In the genomic region with DNA sequence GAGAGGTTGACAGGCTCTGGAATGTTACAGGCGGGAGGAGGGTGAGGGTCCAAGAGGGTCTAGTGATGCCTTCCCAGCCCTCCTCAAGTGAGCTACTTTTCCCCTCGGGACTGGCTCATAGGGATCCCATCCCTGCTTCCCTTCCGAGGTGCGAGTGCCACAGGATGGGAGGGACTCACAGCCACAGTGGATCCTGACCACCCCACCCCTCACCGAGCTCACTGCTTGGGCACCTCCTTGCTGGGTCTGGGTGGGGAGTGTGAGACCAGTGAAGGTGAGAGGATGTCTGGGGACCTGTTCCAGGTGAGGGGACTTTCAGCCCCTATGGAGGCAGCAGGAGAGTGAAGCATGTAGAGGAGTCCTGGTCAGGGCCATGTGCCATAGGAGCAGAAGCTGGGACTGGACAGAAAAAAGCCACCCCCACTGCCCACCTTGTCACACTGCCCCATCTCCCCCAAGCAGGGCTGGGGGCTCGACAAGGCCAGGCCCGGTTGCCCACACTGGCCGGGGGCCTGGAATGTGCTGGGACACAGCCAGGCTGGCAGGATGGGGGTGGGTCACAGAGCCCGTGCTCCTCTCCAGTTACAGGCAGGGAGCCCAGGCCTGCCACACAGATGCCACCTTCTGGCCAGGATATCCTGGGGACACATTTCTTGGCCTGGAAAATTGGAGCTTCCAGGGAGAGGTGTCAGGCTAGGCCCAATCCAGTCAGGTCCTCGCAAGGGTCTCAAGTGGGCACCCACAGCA, we compare ENCODE assay signal across 8 cellular contexts. TPM values are rescaled to one million over a fixed set of nuclear protein-coding genes. Genes with fewer than 3 reads are reported as not detected.
DNase-seq lines count a peak whose midpoint lies in the region; ATAC-seq, FAIRE-seq and TF ChIP-seq lines count a peak whose summit lies in the region.

No MANE protein-coding gene starts in this region.

- H3K4me1 ChIP-seq in fibroblast of lung (ENCODE audit: control insufficient read depth, extremely low read depth, insufficient read depth, low read length): peaks cover 34% of the 10 kb centered on the region

- no peak for FAIRE-seq in GM12892 (lab: Jason Lieb, UNC)

- H3K27me3 Mint-ChIP-seq in T-helper 17 cell (no peaks in the 10 kb centered on the region), neural crest cell (ENCODE audit: low read depth) (peaks cover 15% of the 10 kb centered on the region)

- peak overlapping the region; percentile 26 to 90 (median 62) for H3K4me3 ChIP-seq in fibroblast of lung (replicated peaks in 1 of 4; ENCODE audit: control extremely low read depth in 1 of 4, insufficient read depth in 1 of 4, low read depth in 3 of 4, low read length in 4 of 4)

- no peak for TF ChIP-seq POLR2A in GM12892 (IDR thresholded peaks at IDR 0.05; ENCODE audit: low read depth, low read length)

- peak overlapping the region; percentile 95 for H3K27ac ChIP-seq in fibroblast of lung (ENCODE audit: insufficient read depth, low read length)

- H3K9me3 Mint-ChIP-seq in neural crest cell: no peaks in the 10 kb centered on the region

- H2AFZ ChIP-seq in fibroblast of lung (ENCODE audit: low read length): no peak overlapping the region

- H3K9ac ChIP-seq in fibroblast of lung (ENCODE audit: insufficient read depth, low read length): peak overlapping the region; percentile 87

- H3K27me3 ChIP-seq in fibroblast of lung (ENCODE audit: control insufficient read depth, insufficient read depth, low read length): no peaks in the 10 kb centered on the region

- H4K20me1 ChIP-seq in fibroblast of lung (ENCODE audit: control insufficient read depth, extremely low read depth, insufficient read depth, low read length): no peaks in the 10 kb centered on the region

- peak overlapping the region; percentile 97 for H3K4me2 ChIP-seq in fibroblast of lung (ENCODE audit: extremely low read depth, insufficient read depth, low read length)

- peak; percentile 46 for DNase-seq in A172 (ENCODE audit: low spot score)
- peak; percentile 2 for DNase-seq in GM12892 (ENCODE audit: insufficient read length)
- no peak for DNase-seq in T-helper 17 cell
- no peak for DNase-seq in fibroblast of lung (ENCODE audit: low read depth in 2 of 2)
- no peak for DNase-seq in neural crest cell (ENCODE audit: low read depth, low spot score)
- DNase-seq in MV-4-11 (lab: John Stamatoyannopoulos, UW): no peak

- H3K36me3 Mint-ChIP-seq in T-helper 17 cell (ENCODE audit: low read depth): no peaks in the 10 kb centered on the region
- H3K36me3 Mint-ChIP-seq in neural crest cell (ENCODE audit: low read depth): peaks cover 4% of the 10 kb centered on the region

- TF ChIP-seq CTCF in fibroblast of lung (conservative IDR thresholded peaks at IDR 0.05 in 1 of 2, IDR thresholded peaks at IDR 0.05 in 1 of 2; ENCODE audit: low read depth in 1 of 2, low read length in 2 of 2) (no peak), neural crest cell (conservative IDR thresholded peaks at IDR 0.05) (no peak)

- H3K4me3 Mint-ChIP-seq in T-helper 17 cell (peak overlapping the region; percentile 75), neural crest cell (peak overlapping the region; percentile 83)

- H3K79me2 ChIP-seq in fibroblast of lung (ENCODE audit: control insufficient read depth, insufficient read depth, low read length): peaks cover 27% of the 10 kb centered on the region

- ATAC-seq in T-helper 17 cell (no peak), GM19463 (IDR thresholded peaks at IDR 0.05; ENCODE audit: unreplicated experiment) (no peak), GM21576 (IDR thresholded peaks at IDR 0.05; ENCODE audit: unreplicated experiment) (no peak)

- H3K9me3 ChIP-seq in T-helper 17 cell (ENCODE audit: control insufficient read depth, low read length, poor library complexity, severe bottlenecking) (no peaks in the 10 kb centered on the region), fibroblast of lung (ENCODE audit: control insufficient read depth, insufficient read depth, low read depth, low read length) (no peaks in the 10 kb centered on the region)

- H3K4me1 Mint-ChIP-seq in T-helper 17 cell (peaks cover 29% of the 10 kb centered on the region), neural crest cell (peaks cover 73% of the 10 kb centered on the region)

- H3K27ac Mint-ChIP-seq in T-helper 17 cell (peak overlapping the region; percentile 68), neural crest cell (ENCODE audit: unreplicated experiment) (no peak overlapping the region)

- H3K36me3 ChIP-seq in fibroblast of lung (ENCODE audit: control insufficient read depth, insufficient read depth, low read length): peaks cover 7% of the 10 kb centered on the region

RNA-seq across cellular contexts. Expression of gene TNS2, which starts 1.7 kb away (rescaled TPM):
- total RNA-seq in A172 (2014; rRNA removed; shearing (Covaris generic)): 18.9 and 24.5 TPM in 2 replicates
- 0.47 TPM for polyA plus RNA-seq in GM12892 (2012; ENCODE audit: missing spikeins)
- total RNA-seq in T-helper 17 cell (1 to 10 TPM; 1.4 to 3.1 TPM), fibroblast of lung (52.4 and 60.6 TPM in 2 replicates), neural crest cell (14.2 and 22.8 TPM in 2 replicates)
- 35.3 and 45.5 TPM in 2 replicates for polyA plus RNA-seq in fibroblast of lung
- 52.3 and 54.6 TPM in 2 replicates for polyA plus RNA-seq in fibroblast of lung (2012)
- polyA minus RNA-seq in fibroblast of lung (ENCODE audit: low replicate concordance): 141 and 176 TPM in 2 replicates

RNA-seq across cellular contexts. Expression of gene SPRYD3, which starts 31.0 kb away (rescaled TPM):
- total RNA-seq in A172 (2014; rRNA removed; shearing (Covaris generic)): 15.2 and 19.6 TPM in 2 replicates
- 14.1 TPM for polyA plus RNA-seq in GM12892 (2012; ENCODE audit: missing spikeins)
- total RNA-seq in T-helper 17 cell (10 to 100 TPM; 23.1 to 29.6 TPM), fibroblast of lung (13.9 and 18.2 TPM in 2 replicates), neural crest cell (8.8 and 11.2 TPM in 2 replicates)
- polyA plus RNA-seq in fibroblast of lung: 23.3 and 27.7 TPM in 2 replicates
- 25.7 and 33.1 TPM in 2 replicates for polyA plus RNA-seq in fibroblast of lung (2012)
- 67.2 and 104 TPM in 2 replicates for polyA minus RNA-seq in fibroblast of lung (ENCODE audit: low replicate concordance)

RNA-seq across cellular contexts. Expression of gene EIF4B, which starts 42.0 kb away (rescaled TPM):
- total RNA-seq in A172 (2014; rRNA removed; shearing (Covaris generic)): 290 and 314 TPM in 2 replicates
- polyA plus RNA-seq in GM12892 (2012; ENCODE audit: missing spikeins): 390 TPM
- total RNA-seq in T-helper 17 cell (100 to 1,000 TPM; 635 to 667 TPM), fibroblast of lung (1,180 and 1,819 TPM in 2 replicates), neural crest cell (514 and 527 TPM in 2 replicates)
- polyA plus RNA-seq in fibroblast of lung: 380 and 466 TPM in 2 replicates
- polyA plus RNA-seq in fibroblast of lung (2012): 255 and 359 TPM in 2 replicates
- 698 and 797 TPM in 2 replicates for polyA minus RNA-seq in fibroblast of lung (ENCODE audit: low replicate concordance)

RNA-seq across cellular contexts. Expression of gene IGFBP6, which starts 49.3 kb away (rescaled TPM):
- 104 and 147 TPM in 2 replicates for total RNA-seq in A172 (2014; rRNA removed; shearing (Covaris generic))
- polyA plus RNA-seq in GM12892 (2012; ENCODE audit: missing spikeins): not detected
- total RNA-seq in T-helper 17 cell (under 1 TPM in 1 of 2 donors, not detected in 1; 0.45 TPM), fibroblast of lung (592 and 973 TPM in 2 replicates), neural crest cell (0.72 and 0.73 TPM in 2 replicates)
- polyA plus RNA-seq in fibroblast of lung: 229 and 274 TPM in 2 replicates
- polyA plus RNA-seq in fibroblast of lung (2012): 532 and 589 TPM in 2 replicates
- 359 and 701 TPM in 2 replicates for polyA minus RNA-seq in fibroblast of lung (ENCODE audit: low replicate concordance)

RNA-seq across cellular contexts. Expression of gene SOAT2, which starts 55.1 kb away (rescaled TPM):
- 0.17 TPM in 1 of 2 replicates, not detected in the other for total RNA-seq in A172 (2014; rRNA removed; shearing (Covaris generic))
- polyA plus RNA-seq in GM12892 (2012; ENCODE audit: missing spikeins): not detected
- total RNA-seq in T-helper 17 cell (1 to 10 TPM in 1 of 2 donors, under 1 TPM in 1; 0.83 to 2.5 TPM), fibroblast of lung (under 0.01 TPM in 1 of 2 replicates, not detected in the other), neural crest cell (not detected in 2 replicates)
- polyA plus RNA-seq in fibroblast of lung: 0.12 TPM in 1 of 2 replicates, not detected in the other
- 0.06 and 0.31 TPM in 2 replicates for polyA plus RNA-seq in fibroblast of lung (2012)
- 1.7 TPM in 1 of 2 replicates, not detected in the other for polyA minus RNA-seq in fibroblast of lung (ENCODE audit: low replicate concordance)

Comparison
In these comparisons a context has a peak if more than half of its experiments do, and no peak if none do; other contexts are left out.
1. DNase-seq: peak in A172 (single experiment) and GM12892 (single experiment); none in T-helper 17 cell (0 of 3), fibroblast of lung (0 of 2), neural crest cell (single experiment) and MV-4-11 (single experiment).